In the genomic region with DNA sequence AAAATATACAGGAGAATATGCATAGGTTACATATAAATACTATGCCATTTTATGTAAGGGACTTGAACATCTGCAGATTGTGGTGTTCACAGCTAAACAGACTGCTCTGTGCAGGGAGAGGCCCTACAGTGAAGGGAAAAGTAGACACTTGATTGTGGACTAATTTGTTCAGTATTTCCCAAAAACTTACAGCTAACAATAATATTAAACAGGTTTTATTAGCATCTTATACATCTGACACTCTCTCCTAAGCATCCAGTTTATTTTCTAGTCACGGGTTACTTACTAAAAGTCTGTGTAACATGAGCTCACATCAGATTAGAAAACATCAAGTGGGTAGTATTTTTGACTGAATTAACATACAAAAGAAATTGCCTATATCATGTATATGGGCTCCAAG, we compare ENCODE assay signal across 23 cellular contexts. TPM values are rescaled to one million over a fixed set of nuclear protein-coding genes. Genes with fewer than 3 reads are reported as not detected.
DNase-seq lines count a peak whose midpoint lies in the region; ATAC-seq and TF ChIP-seq lines count a peak whose summit lies in the region.
"Had no signal": no experiment of that assay in that cellular context is flagged by ENCODE, and none has a peak within 500 bp of the region (broad histone marks: within the 10 kb centered on the region; RNA-seq: fewer than 3 reads in every experiment).

No MANE protein-coding gene starts in this region.

- peaks cover 60 to 95% of the 10 kb centered on the region in 2 experiments for H3K36me3 ChIP-seq in HEK293 (ENCODE audit: control insufficient read depth in 2 of 2, insufficient read depth in 1 of 2, low read length in 2 of 2)

- CTCF ChIA-PET in HEK293 (lab: Yijun Ruan, JAX) = interaction anchor here (0.6 to 1.2 kb wide), 2 partner anchors 12 to 23 kb away, joined by 3 read pairs; no protein-coding TSS in a partner anchor

- TF ChIP-seq CTCF in HEK293 (tag by site-specific recombination; IDR thresholded peaks at IDR 0.05) (no peak), nephron progenitor cell (IDR thresholded peaks at IDR 0.05) (no peak)

- ATAC-seq in activated naive CD8-positive, alpha-beta T cell treated with anti-CD3 and anti-CD28 coated beads, Interleukin-2, amount 50 U/mL, for 24 hours = no peak
- no peak for ATAC-seq in T-helper 17 cell
- ATAC-seq in GM19035 (IDR thresholded peaks at IDR 0.05; ENCODE audit: unreplicated experiment) = no peak
- ATAC-seq: GM12878 had no signal

- POLR2A ChIA-PET in HEK293 (lab: Yijun Ruan, JAX) = interaction anchor here (1.0 kb wide), 1 partner anchor 11 kb away, joined by 7 read pairs; no protein-coding TSS in a partner anchor

- no peak overlapping the region for H3K4me3 ChIP-seq in HEK293 (ENCODE audit: low read depth, low read length)
- H3K4me3 ChIP-seq: GM12878, HAP-1 had no signal

- no peaks in the 10 kb centered on the region for H3K9me3 ChIP-seq in HEK293 (ENCODE audit: control insufficient read depth, insufficient read depth, low read depth, low read length)
- no peaks in the 10 kb centered on the region for H3K9me3 ChIP-seq in T-helper 17 cell (ENCODE audit: control insufficient read depth, low read length, poor library complexity, severe bottlenecking)
- H3K9me3 ChIP-seq: BE2C, HAP-1 had no signal

- H3K27ac ChIP-seq in HEK293 (ENCODE audit: extremely low read depth, low read depth, low read length) = no peak overlapping the region
- H3K27ac ChIP-seq: HL-60 had no signal

- peaks cover 80% of the 10 kb centered on the region for H3K36me3 Mint-ChIP-seq in activated naive CD8-positive, alpha-beta T cell treated with anti-CD3 and anti-CD28 coated beads for 36 hours
- H3K36me3 Mint-ChIP-seq in activated naive CD8-positive, alpha-beta T cell treated with anti-CD3 and anti-CD28 coated beads, Interleukin-2, amount 50 U/mL, for 24 hours (ENCODE audit: low read depth) = peaks cover 90% of the 10 kb centered on the region
- peaks cover 23% of the 10 kb centered on the region for H3K36me3 Mint-ChIP-seq in T-helper 17 cell (ENCODE audit: low read depth)
- peaks cover 92% of the 10 kb centered on the region for H3K36me3 Mint-ChIP-seq in nephron progenitor cell (ENCODE audit: low read depth)

- no peak for DNase-seq in activated naive CD8-positive, alpha-beta T cell treated with anti-CD3 and anti-CD28 coated beads for 36 hours
- no peak for DNase-seq in activated naive CD8-positive, alpha-beta T cell treated with anti-CD3 and anti-CD28 coated beads, Interleukin-2, amount 50 U/mL, for 24 hours
- DNase-seq in T-helper 17 cell = no peak
- no peak for DNase-seq in nephron progenitor cell
- no peak for DNase-seq in activated CD4-positive, alpha-beta T cell treated with anti-CD3 and anti-CD28 coated beads for 4 hours
- DNase-seq: ACHN; BE2C; C1 segment of cervical spinal cord; CD4-positive, CD25-positive, alpha-beta regulatory T cell; CD8-positive, alpha-beta memory T cell; COR-L47; DMS 273 treated with DMSO at 0.1 percent for 48 hours; DMS53; DND-41; EL; IMR-90 had no signal

- H3K9me3 Mint-ChIP-seq in activated naive CD8-positive, alpha-beta T cell treated with anti-CD3 and anti-CD28 coated beads for 36 hours = no peaks in the 10 kb centered on the region
- H3K9me3 Mint-ChIP-seq in activated naive CD8-positive, alpha-beta T cell treated with anti-CD3 and anti-CD28 coated beads, Interleukin-2, amount 50 U/mL, for 24 hours = no peaks in the 10 kb centered on the region
- H3K9me3 Mint-ChIP-seq in nephron progenitor cell = no peaks in the 10 kb centered on the region
- H3K9me3 Mint-ChIP-seq: CD4-positive, CD25-positive, alpha-beta regulatory T cell; CD8-positive, alpha-beta memory T cell had no signal

- peaks cover 52% of the 10 kb centered on the region for H3K4me1 Mint-ChIP-seq in activated naive CD8-positive, alpha-beta T cell treated with anti-CD3 and anti-CD28 coated beads for 36 hours
- H3K4me1 Mint-ChIP-seq in activated naive CD8-positive, alpha-beta T cell treated with anti-CD3 and anti-CD28 coated beads, Interleukin-2, amount 50 U/mL, for 24 hours = peaks cover 51% of the 10 kb centered on the region
- H3K4me1 Mint-ChIP-seq in T-helper 17 cell (peaks cover 27% of the 10 kb centered on the region), nephron progenitor cell (peaks cover 31% of the 10 kb centered on the region)

- no peaks in the 10 kb centered on the region for H3K4me1 ChIP-seq in HEK293 (ENCODE audit: control insufficient read depth, insufficient read depth, low read length)
- H3K4me1 ChIP-seq: BE2C had no signal

- H3K27me3 Mint-ChIP-seq in activated naive CD8-positive, alpha-beta T cell treated with anti-CD3 and anti-CD28 coated beads for 36 hours = no peaks in the 10 kb centered on the region
- H3K27me3 Mint-ChIP-seq in activated naive CD8-positive, alpha-beta T cell treated with anti-CD3 and anti-CD28 coated beads, Interleukin-2, amount 50 U/mL, for 24 hours = no peaks in the 10 kb centered on the region
- H3K27me3 Mint-ChIP-seq in T-helper 17 cell = no peaks in the 10 kb centered on the region
- H3K27me3 Mint-ChIP-seq in nephron progenitor cell (ENCODE audit: low read depth, poor library complexity) = no peaks in the 10 kb centered on the region
- H3K27me3 Mint-ChIP-seq: CD4-positive, CD25-positive, alpha-beta regulatory T cell; CD8-positive, alpha-beta memory T cell had no signal

- H3K27ac Mint-ChIP-seq in activated naive CD8-positive, alpha-beta T cell treated with anti-CD3 and anti-CD28 coated beads for 36 hours = peak overlapping the region; percentile 39
- H3K27ac Mint-ChIP-seq in activated naive CD8-positive, alpha-beta T cell treated with anti-CD3 and anti-CD28 coated beads, Interleukin-2, amount 50 U/mL, for 24 hours = no peak overlapping the region
- H3K27ac Mint-ChIP-seq in T-helper 17 cell (peak overlapping the region; percentile 34), nephron progenitor cell (peak overlapping the region; percentile 14)

- H3K4me3 Mint-ChIP-seq in activated naive CD8-positive, alpha-beta T cell treated with anti-CD3 and anti-CD28 coated beads for 36 hours = no peak overlapping the region
- no peak overlapping the region for H3K4me3 Mint-ChIP-seq in activated naive CD8-positive, alpha-beta T cell treated with anti-CD3 and anti-CD28 coated beads, Interleukin-2, amount 50 U/mL, for 24 hours
- H3K4me3 Mint-ChIP-seq in T-helper 17 cell (no peak overlapping the region), nephron progenitor cell (no peak overlapping the region)
- H3K4me3 Mint-ChIP-seq: CD4-positive, CD25-positive, alpha-beta regulatory T cell; CD8-positive, alpha-beta memory T cell had no signal

TF ChIP-seq in HEK293, 187 proteins besides CTCF, POLR2A, EP300 and RAD21:
- TF ChIP-seq, protein P1, sequence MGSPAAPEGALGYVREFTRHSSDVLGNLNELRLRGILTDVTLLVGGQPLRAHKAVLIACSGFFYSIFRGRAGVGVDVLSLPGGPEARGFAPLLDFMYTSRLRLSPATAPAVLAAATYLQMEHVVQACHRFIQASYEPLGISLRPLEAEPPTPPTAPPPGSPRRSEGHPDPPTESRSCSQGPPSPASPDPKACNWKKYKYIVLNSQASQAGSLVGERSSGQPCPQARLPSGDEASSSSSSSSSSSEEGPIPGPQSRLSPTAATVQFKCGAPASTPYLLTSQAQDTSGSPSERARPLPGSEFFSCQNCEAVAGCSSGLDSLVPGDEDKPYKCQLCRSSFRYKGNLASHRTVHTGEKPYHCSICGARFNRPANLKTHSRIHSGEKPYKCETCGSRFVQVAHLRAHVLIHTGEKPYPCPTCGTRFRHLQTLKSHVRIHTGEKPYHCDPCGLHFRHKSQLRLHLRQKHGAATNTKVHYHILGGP (tag by site-specific recombination; IDR thresholded peaks at IDR 0.05) = no peak
- TF ChIP-seq, protein P2, sequence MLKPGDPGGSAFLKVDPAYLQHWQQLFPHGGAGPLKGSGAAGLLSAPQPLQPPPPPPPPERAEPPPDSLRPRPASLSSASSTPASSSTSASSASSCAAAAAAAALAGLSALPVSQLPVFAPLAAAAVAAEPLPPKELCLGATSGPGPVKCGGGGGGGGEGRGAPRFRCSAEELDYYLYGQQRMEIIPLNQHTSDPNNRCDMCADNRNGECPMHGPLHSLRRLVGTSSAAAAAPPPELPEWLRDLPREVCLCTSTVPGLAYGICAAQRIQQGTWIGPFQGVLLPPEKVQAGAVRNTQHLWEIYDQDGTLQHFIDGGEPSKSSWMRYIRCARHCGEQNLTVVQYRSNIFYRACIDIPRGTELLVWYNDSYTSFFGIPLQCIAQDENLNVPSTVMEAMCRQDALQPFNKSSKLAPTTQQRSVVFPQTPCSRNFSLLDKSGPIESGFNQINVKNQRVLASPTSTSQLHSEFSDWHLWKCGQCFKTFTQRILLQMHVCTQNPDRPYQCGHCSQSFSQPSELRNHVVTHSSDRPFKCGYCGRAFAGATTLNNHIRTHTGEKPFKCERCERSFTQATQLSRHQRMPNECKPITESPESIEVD (tag by site-specific recombination; IDR thresholded peaks at IDR 0.05) = peak; percentile 76
TF ChIP-seq in HEK293: peak in this region for 1.

RNA-seq across cellular contexts. Expression of a gene that starts 53.3 kb away (rescaled TPM):
- total RNA-seq in activated naive CD8-positive, alpha-beta T cell treated with anti-CD3 and anti-CD28 coated beads for 36 hours = not detected
- not detected for total RNA-seq in T-helper 17 cell
- total RNA-seq: CD4-positive, CD25-positive, alpha-beta regulatory T cell; CD8-positive, alpha-beta memory T cell; GM12878; H4; HT1080; IMR-90 had no signal
